In genomic region chr19:681029-681626, GRCh38 we compare ENCODE assay signal across 6 cellular contexts. TPM values are rescaled to one million over a fixed set of nuclear protein-coding genes. Genes with fewer than 3 reads are reported as not detected.
DNase-seq lines count a peak whose midpoint lies in the region; ATAC-seq, FAIRE-seq and TF ChIP-seq lines count a peak whose summit lies in the region.

No MANE protein-coding gene starts in this region.

- DNase-seq in GM23338 (ENCODE audit: low spot score) (peak; percentile 96), WERI-Rb-1 (peak; percentile 95), immature natural killer cell (peak; percentile 68 to 70 (median 68)), vagina (ENCODE audit: extremely low spot score in 2 of 2) (no peak), ureter (ENCODE audit: low spot score) (no peak), RCC 7860 (ENCODE audit: low spot score) (no peak)

- H3K9me3 ChIP-seq in WERI-Rb-1 (ENCODE audit: severe bottlenecking) (no peaks in the 10 kb centered on the region), vagina (no peaks in the 10 kb centered on the region)

- H3K27me3 ChIP-seq in GM23338 (ENCODE audit: insufficient read depth) (peaks cover 11% of the 10 kb centered on the region), WERI-Rb-1 (ENCODE audit: insufficient read depth, low read depth, severe bottlenecking) (peaks cover 5% of the 10 kb centered on the region), vagina (no peaks in the 10 kb centered on the region)

- H3K9me3 Mint-ChIP-seq in GM23338, result no peaks in the 10 kb centered on the region
- no peaks in the 10 kb centered on the region for H3K9me3 Mint-ChIP-seq in immature natural killer cell

- H3K4me3 ChIP-seq in GM23338 (peak overlapping the region; percentile 76; the same call in 1 of the 2 replicates), WERI-Rb-1 (ENCODE audit: low read depth, low read length) (peak overlapping the region; percentile 64), vagina (peak overlapping the region; percentile 72 to 95)

- FAIRE-seq in RCC 7860 (lab: Jason Lieb, UNC), result no peak

- H3K36me3 ChIP-seq in GM23338 (ENCODE audit: insufficient read depth), result no peaks in the 10 kb centered on the region
- H3K36me3 ChIP-seq in WERI-Rb-1, result no peaks in the 10 kb centered on the region; the same call in 1 of the 2 replicates
- no peaks in the 10 kb centered on the region for H3K36me3 ChIP-seq in vagina

- no peak overlapping the region for H3K27ac ChIP-seq in GM23338 (ENCODE audit: low read depth)
- H3K27ac ChIP-seq in WERI-Rb-1, result peak overlapping the region; percentile 70
- H3K27ac ChIP-seq in vagina, result peak overlapping the region; percentile 99

- 0 out of 2 replicates have a peak, but pooled peaks cover 3% of the 10 kb centered on the region for H3K4me1 ChIP-seq in GM23338 (ENCODE audit: insufficient read depth)
- H3K4me1 ChIP-seq in vagina, result peaks cover 32% of the 10 kb centered on the region

- TF ChIP-seq CTCF in GM23338 (conservative IDR thresholded peaks at IDR 0.05; ENCODE audit: low read depth in 2 of 2) (no peak), WERI-Rb-1 (IDR thresholded peaks at IDR 0.05; ENCODE audit: low read depth, low read length) (no peak), vagina (IDR thresholded peaks at IDR 0.05) (no peak)

- peak overlapping the region; percentile 100 for H3K27ac Mint-ChIP-seq in GM23338
- H3K27ac Mint-ChIP-seq in immature natural killer cell, result peak overlapping the region; percentile 93 to 100 (median 98)

- H3K4me2 ChIP-seq in GM23338, result peak overlapping the region; percentile 88; the same call in 1 of the 2 replicates

- peaks cover 16% of the 10 kb centered on the region for H3K27me3 Mint-ChIP-seq in GM23338 (ENCODE audit: insufficient read depth, low read depth, poor library complexity)
- peaks cover 4 to 9% (median 7%) of the 10 kb centered on the region in 3 donors for H3K27me3 Mint-ChIP-seq in immature natural killer cell (ENCODE audit: low read depth in 3 of 3)

- peak; percentile 56 for ATAC-seq in GM23338

- peaks cover 8% of the 10 kb centered on the region; the same call in 1 of the 2 replicates for H3F3A ChIP-seq in GM23338 (replicated peaks; ENCODE audit: low read depth)

- no peaks in the 10 kb centered on the region for H3K36me3 Mint-ChIP-seq in GM23338 (ENCODE audit: low read depth)
- no peaks in the 10 kb centered on the region for H3K36me3 Mint-ChIP-seq in immature natural killer cell

- H3K4me3 Mint-ChIP-seq in GM23338, result peak overlapping the region; percentile 91
- H3K4me3 Mint-ChIP-seq in immature natural killer cell, result peak overlapping the region; percentile 88 to 99 (median 97)

- TF ChIP-seq POLR2A in vagina (IDR thresholded peaks at IDR 0.05), result no peak

- intact Hi-C loops in vagina (cut with DNase I), result no loop called here

- H3K4me1 Mint-ChIP-seq in GM23338, result no peaks in the 10 kb centered on the region; the same call in 2 of the 3 replicates
- peaks cover 0 to 5% of the 10 kb centered on the region in 2 donors for H3K4me1 Mint-ChIP-seq in immature natural killer cell

- H4K20me1 ChIP-seq in GM23338 (replicated peaks; ENCODE audit: insufficient read depth), result no peaks in the 10 kb centered on the region

- no peaks in the 10 kb centered on the region for H3K9me2 ChIP-seq in GM23338 (ENCODE audit: insufficient read depth)

- peak overlapping the region; percentile 76; the same call in 1 of the 2 replicates for H2AFZ ChIP-seq in GM23338

- no peaks in the 10 kb centered on the region for H3K79me2 ChIP-seq in GM23338 (replicated peaks; ENCODE audit: insufficient read depth)

TF ChIP-seq in GM23338, 12 proteins besides CTCF, POLR2A, EP300 and RAD21 (continues in another document):
- no peak for TF ChIP-seq ETS1 (IDR thresholded peaks at IDR 0.05)
- TF ChIP-seq ZNF462 (CRISPR knock-in tag; IDR thresholded peaks at IDR 0.05), result no peak
- TF ChIP-seq EZH2phosphoT487 (IDR thresholded peaks at IDR 0.05; ENCODE audit: unreplicated experiment), result no peak

RNA-seq across cellular contexts. Expression of gene FSTL3, which starts 4.9 kb away (rescaled TPM):
- 10.1 and 12.5 TPM in 2 replicates for total RNA-seq in GM23338 (2014; rRNA removed; shearing (Covaris generic))
- polyA plus RNA-seq in GM23338 (2016; fragmentation: Nextera tagmentation; extraction: Ambion mirVana) (2.9 and 3.1 TPM in 2 replicates), immature natural killer cell (1 to 10 TPM in 2 of 3 donors, not detected in 1; 1.4 to 2.6 TPM)
- total RNA-seq in vagina (129 TPM), ureter (29.8 TPM)

RNA-seq across cellular contexts. Expression of gene PRSS57, which starts 14.1 kb away (rescaled TPM):
- total RNA-seq in GM23338 (2014; rRNA removed; shearing (Covaris generic)), result not detected in 2 replicates
- polyA plus RNA-seq in GM23338 (2016; fragmentation: Nextera tagmentation; extraction: Ambion mirVana) (0.21 and 0.34 TPM in 2 replicates), immature natural killer cell (10 to 100 TPM in 1 of 3 donors, 1 to 10 TPM in 2; 5.8 to 41.4 (median 6.3) TPM)
- total RNA-seq in vagina (not detected), ureter (not detected)

RNA-seq across cellular contexts. Expression of gene RNF126, which starts 18.1 kb away (rescaled TPM):
- total RNA-seq in GM23338 (2014; rRNA removed; shearing (Covaris generic)), result 80.5 and 112 TPM in 2 replicates
- polyA plus RNA-seq in GM23338 (2016; fragmentation: Nextera tagmentation; extraction: Ambion mirVana) (91.7 and 95.7 TPM in 2 replicates), immature natural killer cell (100 to 1,000 TPM in 1 of 3 donors, 10 to 100 TPM in 2; 78.7 to 119 (median 94.4) TPM)
- total RNA-seq in vagina (68.0 TPM), ureter (54.5 TPM)

RNA-seq across cellular contexts. Expression of gene PALM, which starts 27.6 kb away (rescaled TPM):
- 21.7 and 26.1 TPM in 2 replicates for total RNA-seq in GM23338 (2014; rRNA removed; shearing (Covaris generic))
- 3.8 and 4.8 TPM in 2 replicates for polyA plus RNA-seq in GM23338 (2016; fragmentation: Nextera tagmentation; extraction: Ambion mirVana)
- polyA plus RNA-seq in immature natural killer cell, result not detected
- total RNA-seq in vagina, result 40.0 TPM
- total RNA-seq in ureter, result 26.0 TPM

RNA-seq across cellular contexts. Expression of gene FGF22, which starts 41.4 kb away (rescaled TPM):
- 0.31 and 2.8 TPM in 2 replicates for total RNA-seq in GM23338 (2014; rRNA removed; shearing (Covaris generic))
- polyA plus RNA-seq in GM23338 (2016; fragmentation: Nextera tagmentation; extraction: Ambion mirVana) (1.0 and 1.1 TPM in 2 replicates), immature natural killer cell (under 1 TPM in 1 of 3 donors, not detected in 2; 0.54 TPM)
- total RNA-seq in vagina (not detected), ureter (0.29 TPM)

Comparison
In these comparisons a context has a peak if more than half of its experiments do, and no peak if none do; other contexts are left out.
1. DNase-seq: peak in GM23338 (single experiment), WERI-Rb-1 (single experiment) and immature natural killer cell (3 of 3); none in vagina (0 of 2), ureter (single experiment) and RCC 7860 (single experiment).
2. Peak in every context shown above with its lines, with median percentiles within 50 percentile points of each other: H3K4me3 ChIP-seq.